ENCODE assay signal across 16 cellular contexts in the genomic region with DNA sequence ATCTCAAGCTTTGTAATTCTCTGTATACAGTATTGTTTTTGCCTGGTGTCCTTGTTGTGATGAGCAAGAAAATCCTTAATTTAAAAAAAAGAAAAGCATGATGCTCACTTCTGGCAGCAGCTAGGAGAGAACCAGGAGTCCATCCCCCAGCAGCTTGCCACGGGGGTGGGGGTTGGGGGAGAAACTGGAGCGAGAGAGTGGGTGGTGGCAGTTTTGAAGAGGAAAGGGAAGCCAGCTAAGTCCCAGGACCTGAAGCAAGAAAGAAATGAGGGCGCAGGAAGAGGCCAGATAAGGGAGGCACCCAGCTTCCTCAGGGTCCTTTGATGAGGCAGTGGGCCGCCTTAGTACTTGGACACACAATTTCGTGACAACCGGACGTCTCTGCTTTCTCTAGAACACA. TPM values are rescaled to one million over a fixed set of nuclear protein-coding genes. Genes with fewer than 3 reads are reported as not detected.
A peak's percentile ranks its signal among the peaks of the same experiment; 100 is the strongest.
DNase-seq lines count a peak whose midpoint lies in the region; ATAC-seq and TF ChIP-seq lines count a peak whose summit lies in the region.
"Had no signal": no experiment of that assay in that cellular context is flagged by ENCODE, and none has a peak within 500 bp of the region (broad histone marks: within the 10 kb centered on the region; RNA-seq: fewer than 3 reads in every experiment).

No MANE protein-coding gene starts in this region.

- H3K36me3 ChIP-seq in tibial nerve: peaks cover 6 to 65% (median 13%) of the 10 kb centered on the region in 3 donors

- TF ChIP-seq CTCF in activated CD8-positive, alpha-beta T cell treated with anti-CD3 and anti-CD28 coated beads for 36 hours (IDR thresholded peaks at IDR 0.05): no peak
- no peak for TF ChIP-seq CTCF in endothelial cell (IDR thresholded peaks at IDR 0.05; ENCODE audit: unreplicated experiment)
- TF ChIP-seq CTCF in tibial nerve (IDR thresholded peaks at IDR 0.05): no peak

- no peak overlapping the region for H3K4me3 ChIP-seq in tibial nerve

- POLR2A ChIA-PET in activated CD8-positive, alpha-beta T cell treated with anti-CD3 and anti-CD28 coated beads for 36 hours (lab: Charles Lee): interaction anchor here (1.1 to 2.3 kb wide), 3 partner anchors 19 to 29 kb away, joined by 3 to 7 read pairs (median 3); no protein-coding TSS in a partner anchor
- POLR2A ChIA-PET in activated CD8-positive, alpha-beta T cell treated with anti-CD3 and anti-CD28 coated beads, Interleukin-2, amount 10 ng/mL, durations not matched to agents 7 days and 5 days (lab: Charles Lee): interaction anchor here (1.3 kb wide), 1 partner anchor 15 kb away, joined by 4 read pairs; no protein-coding TSS in a partner anchor

- H3K27ac Mint-ChIP-seq in activated CD8-positive, alpha-beta T cell treated with anti-CD3 and anti-CD28 coated beads for 36 hours: peak overlapping the region; percentile 7
- H3K27ac Mint-ChIP-seq in activated CD8-positive, alpha-beta T cell treated with anti-CD3 and anti-CD28 coated beads, Interleukin-2, amount 10 ng/mL, durations not matched to agents 7 days and 5 days: no peak overlapping the region
- peak overlapping the region; percentile 74 for H3K27ac Mint-ChIP-seq in T-helper 17 cell
- H3K27ac Mint-ChIP-seq in endothelial cell (ENCODE audit: unreplicated experiment): peak overlapping the region; percentile 78

- no peaks in the 10 kb centered on the region for H3K27me3 Mint-ChIP-seq in activated CD8-positive, alpha-beta T cell treated with anti-CD3 and anti-CD28 coated beads for 36 hours
- H3K27me3 Mint-ChIP-seq in activated CD8-positive, alpha-beta T cell treated with anti-CD3 and anti-CD28 coated beads, Interleukin-2, amount 10 ng/mL, durations not matched to agents 7 days and 5 days (ENCODE audit: low read depth): no peaks in the 10 kb centered on the region
- no peaks in the 10 kb centered on the region for H3K27me3 Mint-ChIP-seq in T-helper 17 cell
- peaks cover 16% of the 10 kb centered on the region for H3K27me3 Mint-ChIP-seq in endothelial cell (ENCODE audit: unreplicated experiment)
- H3K27me3 Mint-ChIP-seq: IgD-negative memory B cell had no signal

- H3K4me3 Mint-ChIP-seq in activated CD8-positive, alpha-beta T cell treated with anti-CD3 and anti-CD28 coated beads for 36 hours: no peak overlapping the region
- no peak overlapping the region for H3K4me3 Mint-ChIP-seq in activated CD8-positive, alpha-beta T cell treated with anti-CD3 and anti-CD28 coated beads, Interleukin-2, amount 10 ng/mL, durations not matched to agents 7 days and 5 days
- no peak overlapping the region for H3K4me3 Mint-ChIP-seq in T-helper 17 cell
- H3K4me3 Mint-ChIP-seq in endothelial cell (ENCODE audit: unreplicated experiment): no peak overlapping the region
- H3K4me3 Mint-ChIP-seq: IgD-negative memory B cell had no signal

- TF ChIP-seq POLR2A in tibial nerve (IDR thresholded peaks at IDR 0.05): no peak

- 69 to 79% methylated on average over 7 of the region's 7 CpGs for WGBS in tibial nerve, 2 donors

- H3K9me3 ChIP-seq in T-helper 17 cell (ENCODE audit: control insufficient read depth, low read length, poor library complexity, severe bottlenecking): no peaks in the 10 kb centered on the region
- no peaks in the 10 kb centered on the region for H3K9me3 ChIP-seq in tibial nerve

- intact Hi-C loops in activated CD8-positive, alpha-beta T cell treated with anti-CD3 and anti-CD28 coated beads for 36 hours (cut with micrococcal nuclease): no loop called here
- intact Hi-C loops in head of caudate nucleus (cut with DNase I): no loop called here

- H3K27me3 ChIP-seq in tibial nerve: no peaks in the 10 kb centered on the region

- no peak for ATAC-seq in activated CD8-positive, alpha-beta T cell treated with anti-CD3 and anti-CD28 coated beads for 36 hours
- no peak for ATAC-seq in activated CD8-positive, alpha-beta T cell treated with anti-CD3 and anti-CD28 coated beads, Interleukin-2, amount 10 ng/mL, durations not matched to agents 7 days and 5 days
- ATAC-seq in T-helper 17 cell (no peak), HG02870 (IDR thresholded peaks at IDR 0.05; ENCODE audit: unreplicated experiment) (no peak)

- H3K4me1 Mint-ChIP-seq in activated CD8-positive, alpha-beta T cell treated with anti-CD3 and anti-CD28 coated beads for 36 hours (ENCODE audit: low read depth): no peaks in the 10 kb centered on the region
- no peaks in the 10 kb centered on the region for H3K4me1 Mint-ChIP-seq in activated CD8-positive, alpha-beta T cell treated with anti-CD3 and anti-CD28 coated beads, Interleukin-2, amount 10 ng/mL, durations not matched to agents 7 days and 5 days (ENCODE audit: low read depth)
- H3K4me1 Mint-ChIP-seq in T-helper 17 cell (peaks cover 8% of the 10 kb centered on the region), endothelial cell (ENCODE audit: unreplicated experiment) (peaks cover 34% of the 10 kb centered on the region)
- H3K4me1 Mint-ChIP-seq: IgD-negative memory B cell had no signal

- DNase-seq in activated CD8-positive, alpha-beta T cell treated with anti-CD3 and anti-CD28 coated beads for 36 hours: no peak
- DNase-seq in activated CD8-positive, alpha-beta T cell treated with anti-CD3 and anti-CD28 coated beads, Interleukin-2, amount 10 ng/mL, durations not matched to agents 7 days and 5 days: no peak
- DNase-seq in T-helper 17 cell (no peak), endothelial cell (ENCODE audit: low spot score) (no peak), tibial nerve (ENCODE audit: low spot score in 2 of 2) (no peak), head of caudate nucleus (no peak)
- DNase-seq: 8988T, C1 segment of cervical spinal cord, DMS153, NCI-H1436 treated with DMSO at 0.1 percent for 48 hours, NCI-H2081, NCI-H524, SHP77 had no signal

- TF ChIP-seq EP300 in tibial nerve (IDR thresholded peaks at IDR 0.05): no peak

- no peaks in the 10 kb centered on the region for H3K9me3 Mint-ChIP-seq in activated CD8-positive, alpha-beta T cell treated with anti-CD3 and anti-CD28 coated beads for 36 hours
- H3K9me3 Mint-ChIP-seq in activated CD8-positive, alpha-beta T cell treated with anti-CD3 and anti-CD28 coated beads, Interleukin-2, amount 10 ng/mL, durations not matched to agents 7 days and 5 days (ENCODE audit: insufficient read depth): no peaks in the 10 kb centered on the region
- H3K9me3 Mint-ChIP-seq in endothelial cell (ENCODE audit: unreplicated experiment): no peaks in the 10 kb centered on the region
- H3K9me3 Mint-ChIP-seq: IgD-negative memory B cell had no signal

- H3K4me1 ChIP-seq in tibial nerve: peaks cover 0 to 5% (median 0%) of the 10 kb centered on the region in 4 donors

- H3K27ac ChIP-seq in temporal lobe (ENCODE audit: low read depth, low read length) (peak overlapping the region; percentile 33), tibial nerve (no peak overlapping the region)

- CTCF ChIA-PET in activated CD8-positive, alpha-beta T cell treated with anti-CD3 and anti-CD28 coated beads for 36 hours (lab: Charles Lee): interaction anchor here (1.0 to 1.8 kb wide), 3 partner anchors 12 to 72 kb away, joined by 3 to 7 read pairs (median 3); no protein-coding TSS in a partner anchor
- CTCF ChIA-PET in activated CD8-positive, alpha-beta T cell treated with anti-CD3 and anti-CD28 coated beads, Interleukin-2, amount 10 ng/mL, durations not matched to agents 7 days and 5 days (lab: Charles Lee): interaction anchor here (0.7 to 1.5 kb wide), 4 partner anchors 16 to 71 kb away, joined by 3 to 10 read pairs (median 3); no protein-coding TSS in a partner anchor

- H3K36me3 Mint-ChIP-seq in activated CD8-positive, alpha-beta T cell treated with anti-CD3 and anti-CD28 coated beads for 36 hours (ENCODE audit: low read depth): peaks cover 21% of the 10 kb centered on the region
- H3K36me3 Mint-ChIP-seq in activated CD8-positive, alpha-beta T cell treated with anti-CD3 and anti-CD28 coated beads, Interleukin-2, amount 10 ng/mL, durations not matched to agents 7 days and 5 days (ENCODE audit: low read depth): peaks cover 38% of the 10 kb centered on the region
- H3K36me3 Mint-ChIP-seq in T-helper 17 cell (ENCODE audit: low read depth): peaks cover 14% of the 10 kb centered on the region
- H3K36me3 Mint-ChIP-seq in endothelial cell (ENCODE audit: low read depth, unreplicated experiment): peaks cover 33% of the 10 kb centered on the region

RNA-seq across cellular contexts. Expression of gene CHAC1, which starts 23.5 kb away (rescaled TPM):
- total RNA-seq in activated CD8-positive, alpha-beta T cell treated with anti-CD3 and anti-CD28 coated beads for 36 hours: 10 to 100 TPM; 21.9 to 22.6 TPM
- 1 to 10 TPM; 8.3 to 8.9 TPM for total RNA-seq in activated CD8-positive, alpha-beta T cell treated with anti-CD3 and anti-CD28 coated beads, Interleukin-2, amount 10 ng/mL, durations not matched to agents 7 days and 5 days
- total RNA-seq in T-helper 17 cell: under 1 TPM; 0.35 to 0.70 TPM
- total RNA-seq in endothelial cell (ENCODE audit: unreplicated experiment): 16.4 TPM
- total RNA-seq in temporal lobe: 2.7 TPM
- 1 to 10 TPM in 1 of 4 donors, not detected in 3; 2.7 TPM for total RNA-seq in tibial nerve

RNA-seq across cellular contexts. Expression of gene DLL4, which starts 47.7 kb away (rescaled TPM):
- total RNA-seq in activated CD8-positive, alpha-beta T cell treated with anti-CD3 and anti-CD28 coated beads for 36 hours: not detected
- not detected for total RNA-seq in activated CD8-positive, alpha-beta T cell treated with anti-CD3 and anti-CD28 coated beads, Interleukin-2, amount 10 ng/mL, durations not matched to agents 7 days and 5 days
- total RNA-seq in T-helper 17 cell (not detected), endothelial cell (ENCODE audit: unreplicated experiment) (257 TPM), temporal lobe (3.4 TPM), tibial nerve (10 to 100 TPM in 1 of 4 donors, 1 to 10 TPM in 3; 4.2 to 11.2 (median 7.1) TPM)

Comparison
In these comparisons a context has a peak if more than half of its experiments do, and no peak if none do; other contexts are left out.
1. RNA of gene DLL4, which starts 47.7 kb away (total RNA-seq): 257 TPM in endothelial cell (single experiment); 4.2 to 11.2 TPM in tibial nerve, 3.4 TPM in temporal lobe (single experiment), not detected in T-helper 17 cell, not detected in activated CD8-positive, alpha-beta T cell treated with anti-CD3 and anti-CD28 coated beads for 36 hours and not detected in activated CD8-positive, alpha-beta T cell treated with anti-CD3 and anti-CD28 coated beads, Interleukin-2, amount 10 ng/mL, durations not matched to agents 7 days and 5 days; every median in the first group is over 10 times any median in the second.